ENCODE assay signal across 8 cellular contexts in the genomic region with DNA sequence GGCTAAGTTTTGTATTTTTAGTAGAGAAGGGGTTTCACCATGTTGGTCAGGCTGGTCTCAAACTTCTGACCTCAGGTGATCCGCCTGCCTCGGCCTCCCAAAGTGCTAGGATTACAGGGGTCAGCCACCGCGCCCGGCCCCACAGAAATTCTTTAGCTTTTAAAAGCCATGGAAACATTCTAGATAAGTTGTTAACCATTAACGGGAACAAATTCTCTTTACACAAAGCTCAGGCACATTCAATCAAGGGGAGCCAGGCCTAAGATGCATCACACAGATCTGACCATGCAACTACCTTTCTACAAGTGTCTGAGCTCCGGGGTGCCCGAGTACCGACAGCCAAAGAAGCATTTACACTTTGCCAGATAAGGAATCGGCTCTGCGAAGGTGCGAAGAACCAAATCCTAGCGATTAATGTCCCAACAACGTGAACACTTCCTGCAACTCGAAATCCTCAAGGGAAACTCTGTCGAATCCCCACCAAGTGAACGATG. TPM values are rescaled to one million over a fixed set of nuclear protein-coding genes. Genes with fewer than 3 reads are reported as not detected.
DNase-seq lines count a peak whose midpoint lies in the region; ATAC-seq and TF ChIP-seq lines count a peak whose summit lies in the region.

No MANE protein-coding gene starts in this region.

- no peak for ATAC-seq in CD8-positive, alpha-beta T cell
- ATAC-seq in HG02884 (IDR thresholded peaks at IDR 0.05; ENCODE audit: unreplicated experiment): no peak

- H3F3A ChIP-seq in OCI-LY1 (ENCODE audit: insufficient read depth, low read length): no peaks in the 10 kb centered on the region

- WGBS in ovary, 3 donors: 11 to 23% (median 12%) methylated on average over 17 of the region's 17 CpGs

- intact Hi-C loops in CD8-positive, alpha-beta T cell (cut with DNase I, micrococcal nuclease): loop anchor here in 1 of 2 experiments (2.0 to 10.0 kb wide), 2 partner anchors 64 to 1294 kb away; a partner anchor contains a TSS
- intact Hi-C loops in ovary (cut with DNase I): no loop called here

- H3K36me3 ChIP-seq in CD8-positive, alpha-beta T cell (ENCODE audit: insufficient read depth, low read length): peaks cover 10% of the 10 kb centered on the region
- H3K36me3 ChIP-seq in OCI-LY1 (ENCODE audit: insufficient read depth, low read length) (peaks cover 66% of the 10 kb centered on the region), ovary (no peaks in the 10 kb centered on the region)

- TF ChIP-seq CTCF in CD8-positive, alpha-beta T cell (IDR thresholded peaks at IDR 0.05): no peak
- no peak for TF ChIP-seq CTCF in OCI-LY1 (IDR thresholded peaks at IDR 0.05; ENCODE audit: low read length)
- TF ChIP-seq CTCF in epithelial cell of proximal tubule (conservative IDR thresholded peaks at IDR 0.05; ENCODE audit: low read depth, low read length): no peak
- no peak for TF ChIP-seq CTCF in ovary (IDR thresholded peaks at IDR 0.05)

- peak overlapping the region; percentile 87 for H3K27ac Mint-ChIP-seq in CD8-positive, alpha-beta T cell

- H3K9me2 ChIP-seq in OCI-LY1 (ENCODE audit: low read depth, low read length): no peaks in the 10 kb centered on the region

- H3K36me3 Mint-ChIP-seq in CD8-positive, alpha-beta T cell: peaks cover 72% of the 10 kb centered on the region

- H3K4me3 ChIP-seq in CD8-positive, alpha-beta T cell (ENCODE audit: low read depth, low read length): peak overlapping the region; percentile 87
- H3K4me3 ChIP-seq in OCI-LY1 (ENCODE audit: low read depth, low read length, poor library complexity, severe bottlenecking): peak overlapping the region; percentile 86
- peak overlapping the region; percentile 97 for H3K4me3 ChIP-seq in epithelial cell of proximal tubule (ENCODE audit: low read depth, low read length)
- H3K4me3 ChIP-seq in ovary: peak overlapping the region; percentile 87

- H3K9me3 ChIP-seq in CD8-positive, alpha-beta T cell (ENCODE audit: low read length): no peaks in the 10 kb centered on the region
- no peaks in the 10 kb centered on the region for H3K9me3 ChIP-seq in OCI-LY1 (ENCODE audit: low read length)
- H3K9me3 ChIP-seq in ovary: no peaks in the 10 kb centered on the region

- POLR2A ChIA-PET in CD8-positive, alpha-beta T cell (lab: Charles Lee): no interaction called here

- no peak overlapping the region for H2AFZ ChIP-seq in OCI-LY1 (ENCODE audit: low read length)

- peak overlapping the region; percentile 85 for H3K4me2 ChIP-seq in OCI-LY1 (ENCODE audit: low read length)

- H3K4me1 Mint-ChIP-seq in CD8-positive, alpha-beta T cell (ENCODE audit: low read depth): peaks cover 64% of the 10 kb centered on the region

- no peaks in the 10 kb centered on the region for H3K9me3 Mint-ChIP-seq in CD8-positive, alpha-beta T cell

- no peaks in the 10 kb centered on the region for H3K27me3 Mint-ChIP-seq in CD8-positive, alpha-beta T cell (ENCODE audit: low read depth)

- no peak for DNase-seq in CD8-positive, alpha-beta T cell
- DNase-seq in epithelial cell of proximal tubule (ENCODE audit: low read depth): no peak
- no peak for DNase-seq in ovary
- DNase-seq in stimulated activated CD4-positive, alpha-beta T cell treated with anti-CD3 and anti-CD28 coated beads, Interleukin-1b, Interleukin-23, amount 100 ng/mL, for 48 hours: no peak
- no peak for DNase-seq in NK-92 treated with Interleukin-12 subunit alpha and Interleukin-12 subunit beta, amount 100 ng/mL, for 24 hours (lab: John Stamatoyannopoulos, UW)
- no peak for DNase-seq in globus pallidus (ENCODE audit: low spot score)

- H3K27ac ChIP-seq in CD8-positive, alpha-beta T cell (ENCODE audit: low read depth, low read length): peak overlapping the region; percentile 92
- H3K27ac ChIP-seq in OCI-LY1 (ENCODE audit: low read depth, low read length, poor library complexity, severe bottlenecking) (no peak overlapping the region), ovary (no peak overlapping the region)

- CTCF ChIA-PET in CD8-positive, alpha-beta T cell (lab: Charles Lee): interaction anchor here (0.7 to 1.5 kb wide), 3 partner anchors 9 to 23 kb away, joined by 3 to 5 read pairs (median 4); no protein-coding TSS in a partner anchor

- no peaks in the 10 kb centered on the region for H3K27me3 ChIP-seq in CD8-positive, alpha-beta T cell (ENCODE audit: insufficient read depth, low read length)
- H3K27me3 ChIP-seq in OCI-LY1 (ENCODE audit: insufficient read depth, low read length): no peaks in the 10 kb centered on the region
- H3K27me3 ChIP-seq in ovary: no peaks in the 10 kb centered on the region

- H3K9ac ChIP-seq in OCI-LY1 (ENCODE audit: low read length): peak overlapping the region; percentile 97

- TF ChIP-seq POLR2A in ovary (IDR thresholded peaks at IDR 0.05): no peak

- H3K79me2 ChIP-seq in OCI-LY1 (ENCODE audit: insufficient read depth, low read length): peaks cover 48% of the 10 kb centered on the region

- H4K20me1 ChIP-seq in OCI-LY1 (ENCODE audit: insufficient read depth, low read length): no peaks in the 10 kb centered on the region

- peaks cover 33% of the 10 kb centered on the region for H3K4me1 ChIP-seq in CD8-positive, alpha-beta T cell (ENCODE audit: insufficient read depth, low read length)
- H3K4me1 ChIP-seq in OCI-LY1 (ENCODE audit: insufficient read depth, low read length, severe bottlenecking) (peaks cover 47% of the 10 kb centered on the region), ovary (ENCODE audit: insufficient read depth) (peaks cover 11% of the 10 kb centered on the region)

- no peak for TF ChIP-seq EP300 in ovary (IDR thresholded peaks at IDR 0.05)

- peak overlapping the region; percentile 88 for H3K4me3 Mint-ChIP-seq in CD8-positive, alpha-beta T cell

RNA-seq across cellular contexts. Expression of a gene that starts 1.0 kb away (rescaled TPM):
- total RNA-seq in CD8-positive, alpha-beta T cell: 10 to 100 TPM; 56.0 to 56.2 TPM
- total RNA-seq in epithelial cell of proximal tubule (45.9 and 62.9 TPM in 2 replicates), ovary (10 to 100 TPM; 16.6 to 32.5 (median 21.5) TPM)
- polyA plus RNA-seq in ovary: 10 to 100 TPM in 1 of 2 donors, 1 to 10 TPM in 1; 9.4 to 15.0 TPM

RNA-seq across cellular contexts. Expression of a gene that starts 1.2 kb away (rescaled TPM):
- 100 to 1,000 TPM; 876 to 878 TPM for total RNA-seq in CD8-positive, alpha-beta T cell
- total RNA-seq in epithelial cell of proximal tubule (620 and 824 TPM in 2 replicates), ovary (100 to 1,000 TPM; 378 to 540 (median 455) TPM)
- polyA plus RNA-seq in ovary: 100 to 1,000 TPM; 484 to 750 TPM

RNA-seq across cellular contexts. Expression of a gene that starts 47.4 kb away (rescaled TPM):
- 1 to 10 TPM; 2.3 to 3.5 TPM for total RNA-seq in CD8-positive, alpha-beta T cell
- total RNA-seq in epithelial cell of proximal tubule (8.2 and 12.2 TPM in 2 replicates), ovary (1 to 10 TPM in 1 of 7 donors, under 1 TPM in 5, not detected in 1; 0.38 to 1.5 (median 0.60) TPM)
- 1 to 10 TPM in 1 of 2 donors, not detected in 1; 1.2 TPM for polyA plus RNA-seq in ovary
